In the genomic region with DNA sequence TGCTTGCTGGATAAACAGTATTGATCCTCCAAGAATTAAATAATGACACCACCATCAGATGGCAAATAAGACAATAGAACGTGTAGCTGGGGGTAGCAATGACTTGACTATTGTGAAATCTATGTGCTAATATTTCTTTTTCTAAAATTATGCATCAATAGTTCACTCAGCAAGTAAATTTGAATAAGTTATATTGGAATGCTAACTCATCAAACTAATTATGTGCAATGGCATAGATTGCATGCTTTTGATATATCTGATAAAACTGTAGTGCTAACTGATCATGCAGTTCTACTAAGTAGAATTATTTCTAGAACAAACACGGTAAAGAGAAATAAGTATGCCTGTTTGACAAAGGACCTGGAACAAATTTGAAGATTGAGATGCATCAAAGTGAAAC, we compare ENCODE assay signal across 32 cellular contexts.
"Had no signal": no experiment of that assay in that cellular context is flagged by ENCODE, and none has a peak within 500 bp of the region (broad histone marks: within the 10 kb centered on the region; RNA-seq: fewer than 3 reads in every experiment).

No MANE protein-coding gene starts in this region.

- H3K27ac ChIP-seq: ascending aorta, cardiac muscle cell, WERI-Rb-1 had no signal

- DNase-seq: activated CD4-positive, alpha-beta memory T cell treated with anti-CD3 and anti-CD28 coated beads, Interleukin-2, amount 10 ng/mL, durations not matched to agents 7 days and 5 days; activated CD4-positive, alpha-beta T cell treated with anti-CD3 and anti-CD28 coated beads for 1 hour; activated CD4-positive, alpha-beta T cell treated with anti-CD3 and anti-CD28 coated beads for 36 hours; activated CD4-positive, alpha-beta T cell treated with anti-CD3 and anti-CD28 coated beads for 48 hours; activated CD4-positive, alpha-beta T cell treated with anti-CD3 and anti-CD28 coated beads, Interleukin-2, amount 10 ng/mL, durations not matched to agents 7 days and 5 days; activated CD4-positive, alpha-beta T cell treated with anti-CD3 and anti-CD28 coated beads, Interleukin-2, amount 50 U/mL, for 48 hours; activated CD4-positive, CD25-positive, alpha-beta regulatory T cell; activated CD8-positive, alpha-beta memory T cell treated with anti-CD3 and anti-CD28 coated beads for 24 hours; activated CD8-positive, alpha-beta memory T cell treated with anti-CD3 and anti-CD28 coated beads, Interleukin-2, amount 10 ng/mL, durations not matched to agents 7 days and 5 days; activated CD8-positive, alpha-beta memory T cell treated with anti-CD3 and anti-CD28 coated beads, Interleukin-2, amount 50 U/mL, for 48 hours; activated CD8-positive, alpha-beta T cell treated with anti-CD3 and anti-CD28 coated beads, Interleukin-2, amount 10 ng/mL, durations not matched to agents 7 days and 5 days; activated effector memory CD4-positive, alpha-beta T cell treated with Interleukin-2 at 50 U/mL for 16 hours; activated gamma-delta T cell; activated naive CD4-positive, alpha-beta T cell treated with anti-CD3 and anti-CD28 coated beads, Interleukin-2, amount 10 ng/mL, durations not matched to agents 7 days and 5 days; activated naive CD4-positive, alpha-beta T cell treated with Interleukin-2 at 50 U/mL for 16 hours; activated naive CD8-positive, alpha-beta T cell treated with anti-CD3 and anti-CD28 coated beads, Interleukin-2, amount 10 ng/mL, durations not matched to agents 7 days and 5 days; activated naive CD8-positive, alpha-beta T cell treated with anti-CD3 and anti-CD28 coated beads, Interleukin-2, amount 50 U/mL, for 24 hours; activated T-cell treated with anti-CD3 and anti-CD28 coated beads, Interleukin-2, amount 50 U/mL, for 24 hours; activated T-cell treated with anti-CD3 and anti-CD28 coated beads, Interleukin-2, amount 50 U/mL, for 48 hours; amygdala; anterior cingulate cortex; caudate nucleus; cerebellar nuclear complex; T-helper 2 cell; T-helper 9 cell; WERI-Rb-1 had no signal

- H3K27me3 ChIP-seq: ascending aorta, cardiac muscle cell had no signal

- H3K36me3 ChIP-seq: ascending aorta, cardiac muscle cell, WERI-Rb-1 had no signal

- H3K4me1 ChIP-seq: ascending aorta had no signal

- H3K9me3 ChIP-seq: ascending aorta had no signal

- H3K4me3 ChIP-seq: ascending aorta, cardiac muscle cell had no signal

- FAIRE-seq: bronchial epithelial cell, TTC549 had no signal

- ATAC-seq: activated CD4-positive, alpha-beta T cell treated with anti-CD3 and anti-CD28 coated beads for 36 hours; activated CD4-positive, CD25-positive, alpha-beta regulatory T cell treated with anti-CD3 and anti-CD28 coated beads, Interleukin-2, amount 50 U/mL, for 24 hours; activated CD8-positive, alpha-beta memory T cell treated with anti-CD3 and anti-CD28 coated beads, Interleukin-2, amount 10 ng/mL, durations not matched to agents 7 days and 5 days; activated CD8-positive, alpha-beta T cell treated with anti-CD3 and anti-CD28 coated beads, Interleukin-2, amount 10 ng/mL, durations not matched to agents 7 days and 5 days; activated naive CD8-positive, alpha-beta T cell treated with anti-CD3 and anti-CD28 coated beads, Interleukin-2, amount 50 U/mL, for 24 hours; WTC11 had no signal
